13 cellular contexts compared by ENCODE assay signal in genomic region chr14:96304956-96305355, GRCh38. TPM values are rescaled to one million over a fixed set of nuclear protein-coding genes. Genes with fewer than 3 reads are reported as not detected.
DNase-seq lines count a peak whose midpoint lies in the region; ATAC-seq and TF ChIP-seq lines count a peak whose summit lies in the region.
"Had no signal": no experiment of that assay in that cellular context is flagged by ENCODE, and none has a peak within 500 bp of the region (broad histone marks: within the 10 kb centered on the region; RNA-seq: fewer than 3 reads in every experiment).

No MANE protein-coding gene starts in this region.

- H3K9me3 Mint-ChIP-seq in WTC11, result no peaks in the 10 kb centered on the region
- H3K9me3 Mint-ChIP-seq: activated T-cell treated with anti-CD3 and anti-CD28 coated beads, Interleukin-2, amount 50 U/mL, for 4 hours; memory B cell had no signal

- no peak overlapping the region for H3K4me3 Mint-ChIP-seq in WTC11
- H3K4me3 Mint-ChIP-seq: activated T-cell treated with anti-CD3 and anti-CD28 coated beads, Interleukin-2, amount 50 U/mL, for 4 hours; memory B cell had no signal

- H3K4me1 Mint-ChIP-seq in WTC11, result no peaks in the 10 kb centered on the region; the same call in 1 of the 2 replicates
- H3K4me1 Mint-ChIP-seq: memory B cell had no signal

- H3K27me3 Mint-ChIP-seq in WTC11 (ENCODE audit: low read depth), result no peaks in the 10 kb centered on the region
- H3K27me3 Mint-ChIP-seq: memory B cell had no signal

- CTCF ChIA-PET in WTC11 (lab: Charles Lee), result interaction anchor here (0.8 to 1.1 kb wide), 2 partner anchors 13 to 91 kb away, joined by 3 read pairs; no protein-coding TSS in a partner anchor
- CTCF ChIA-PET in GM10248 (lab: Yijun Ruan, JAX), result interaction anchor here (0.8 to 1.2 kb wide), 3 partner anchors 9 to 17 kb away, joined by 3 read pairs; no protein-coding TSS in a partner anchor

- H3K36me3 ChIP-seq in BE2C, result peaks cover 21% of the 10 kb centered on the region

- H3K27me3 ChIP-seq in BE2C, result no peaks in the 10 kb centered on the region
- H3K27me3 ChIP-seq: heart right ventricle had no signal

- no peak overlapping the region for H3K4me3 ChIP-seq in BE2C (ENCODE audit: low read depth, low read length)
- H3K4me3 ChIP-seq: heart right ventricle had no signal

- H3K4me1 ChIP-seq in BE2C, result peaks cover 2% of the 10 kb centered on the region; the same call in 1 of the 2 replicates
- H3K4me1 ChIP-seq: heart right ventricle had no signal

- H3K27ac Mint-ChIP-seq in WTC11, result peak overlapping the region; percentile 7; the same call in 1 of the 2 replicates
- H3K27ac Mint-ChIP-seq: memory B cell had no signal

- POLR2A ChIA-PET in WTC11 (lab: Charles Lee) (interaction anchor here (0.7 kb wide), 1 partner anchor 158 kb away, joined by 5 read pairs; no protein-coding TSS in a partner anchor), GM10248 (lab: Yijun Ruan, JAX) (no interaction called here)

- peaks cover 8% of the 10 kb centered on the region for H3K36me3 Mint-ChIP-seq in WTC11

- H3K9me3 ChIP-seq in BE2C, result no peaks in the 10 kb centered on the region
- H3K9me3 ChIP-seq: heart right ventricle had no signal

- DNase-seq in BE2C, result peak; percentile 38
- DNase-seq in H4 (ENCODE audit: low spot score), result peak; percentile 7
- DNase-seq in WTC11 (ENCODE audit: low spot score), result peak; percentile 68
- DNase-seq in kidney tubule cell (ENCODE audit: low spot score), result peak; percentile 81
- DNase-seq in GM10248 (ENCODE audit: extremely low spot score), result no peak
- DNase-seq: activated T-cell treated with anti-CD3 and anti-CD28 coated beads, Interleukin-2, amount 50 U/mL, for 4 hours; heart right ventricle; NCI-H2107 had no signal

- TF ChIP-seq CTCF in BE2C (IDR thresholded peaks at IDR 0.05; ENCODE audit: low read depth, low read length) (peak; percentile 62), WTC11 (IDR thresholded peaks at IDR 0.05) (0 out of 2 replicates have a peak, but pooled peaks have one; percentile 23), GM10248 (IDR thresholded peaks at IDR 0.05; ENCODE audit: control extremely low read depth, extremely low read depth, low read depth, missing control alignments) (no peak)

- ATAC-seq in WTC11, result peak; percentile 99
- no peak for ATAC-seq in HG02885 (IDR thresholded peaks at IDR 0.05; ENCODE audit: poor library complexity, unreplicated experiment)
- no peak for ATAC-seq in HG02642 (IDR thresholded peaks at IDR 0.05; ENCODE audit: poor library complexity, unreplicated experiment)
- ATAC-seq in HG02588 (IDR thresholded peaks at IDR 0.05; ENCODE audit: unreplicated experiment), result no peak
- ATAC-seq: activated T-cell treated with anti-CD3 and anti-CD28 coated beads, Interleukin-2, amount 50 U/mL, for 4 hours; heart right ventricle had no signal

TF ChIP-seq in WTC11, 78 proteins besides CTCF, POLR2A, EP300 and RAD21:
- no peak for TF ChIP-seq ZBTB21 (CRISPR knock-in tag; IDR thresholded peaks at IDR 0.05; ENCODE audit: borderline replicate concordance)
- TF ChIP-seq HMGXB4 (CRISPR knock-in tag; IDR thresholded peaks at IDR 0.05), result no peak
- no peak for TF ChIP-seq ZBTB43 (CRISPR knock-in tag; IDR thresholded peaks at IDR 0.05)
- no peak for TF ChIP-seq NFATC4 (CRISPR knock-in tag; IDR thresholded peaks at IDR 0.05)
- TF ChIP-seq ZNF138 (CRISPR knock-in tag; conservative IDR thresholded peaks at IDR 0.05), result no peak
- TF ChIP-seq CBFB (CRISPR knock-in tag; IDR thresholded peaks at IDR 0.05; ENCODE audit: low read depth), result no peak
- TF ChIP-seq STAT6 (CRISPR knock-in tag; conservative IDR thresholded peaks at IDR 0.05; ENCODE audit: low read depth), result no peak
- no peak for TF ChIP-seq ZNF281 (CRISPR knock-in tag; IDR thresholded peaks at IDR 0.05)

RNA-seq across cellular contexts. Expression of gene BDKRB1, which starts 48.9 kb away (rescaled TPM):
- polyA plus RNA-seq in BE2C (2012; ENCODE audit: insufficient read depth, insufficient read length, low read depth), result 0.54 TPM
- 0.19 and 0.41 TPM in 2 replicates for total RNA-seq in H4 (2014; rRNA removed; shearing (Covaris generic))
- total RNA-seq in WTC11 (2021), result 0.11 to 0.27 TPM in 2 of 3 replicates, not detected in the other
- total RNA-seq: activated T-cell treated with anti-CD3 and anti-CD28 coated beads, Interleukin-2, amount 50 U/mL, for 4 hours; pulmonary artery endothelial cell had no signal

RNA-seq across cellular contexts. Expression of gene ATG2B, which starts 58.2 kb away (rescaled TPM):
- 9.1 TPM for polyA plus RNA-seq in BE2C (2012; ENCODE audit: insufficient read depth, insufficient read length, low read depth)
- 3.6 and 5.6 TPM in 2 replicates for total RNA-seq in H4 (2014; rRNA removed; shearing (Covaris generic))
- 10.0 to 10.3 TPM (median 10.3 TPM) in 3 replicates for total RNA-seq in WTC11 (2021)

RNA-seq across cellular contexts. Expression of gene GSKIP, which starts 58.4 kb away (rescaled TPM):
- 15.0 TPM for polyA plus RNA-seq in BE2C (2012; ENCODE audit: insufficient read depth, insufficient read length, low read depth)
- 52.9 and 57.9 TPM in 2 replicates for total RNA-seq in H4 (2014; rRNA removed; shearing (Covaris generic))
- 41.4 to 43.9 TPM (median 43.0 TPM) in 3 replicates for total RNA-seq in WTC11 (2021)
